Comparison of ENCODE assay signal across 18 cellular contexts in genomic region chr14:37515761-37516160, GRCh38.
DNase-seq lines count a peak whose midpoint lies in the region; ATAC-seq, FAIRE-seq and TF ChIP-seq lines count a peak whose summit lies in the region.
"Had no signal": no experiment of that assay in that cellular context is flagged by ENCODE, and none has a peak within 500 bp of the region (broad histone marks: within the 10 kb centered on the region; RNA-seq: fewer than 3 reads in every experiment).

No MANE protein-coding gene starts in this region.

- H4K20me1 ChIP-seq in GM12878 (ENCODE audit: control insufficient read depth, insufficient read depth): no peaks in the 10 kb centered on the region
- H4K20me1 ChIP-seq: BLaER1 had no signal

- TF ChIP-seq CTCF in GM12878 (IDR thresholded peaks at IDR 0.05 in 2 of 3, conservative IDR thresholded peaks at IDR 0.05 in 1 of 3; ENCODE audit: control insufficient read depth in 2 of 3, extremely low read depth in 1 of 3, insufficient read depth in 1 of 3, low read depth in 3 of 3, low read length in 3 of 3) (no peak), colonic mucosa (IDR thresholded peaks at IDR 0.05) (no peak)

- ATAC-seq in GM12878: no peak
- no peak for ATAC-seq in HG03460 (IDR thresholded peaks at IDR 0.05; ENCODE audit: unreplicated experiment)
- no peak for ATAC-seq in GM19328 (IDR thresholded peaks at IDR 0.05; ENCODE audit: unreplicated experiment)
- ATAC-seq: A549 had no signal

- RAD21 ChIA-PET in GM12878 (lab: Charles Lee; ENCODE audit: unreplicated experiment): no interaction called here

- no TSS peak for BruUV-seq in GM12878 (replicated peaks; lab: Mats Ljungman, UMichigan)

- no peaks in the 10 kb centered on the region for H3K79me2 ChIP-seq in GM12878 (ENCODE audit: control insufficient read depth, insufficient read depth, low read length)

- H3K27ac ChIP-seq in GM12878 (ENCODE audit: control insufficient read depth, insufficient read depth) (no peak overlapping the region), colonic mucosa (no peak overlapping the region)
- H3K27ac ChIP-seq: 22Rv1, A549, BLaER1, GM23248, HL-60 had no signal

- no peak overlapping the region for H2AFZ ChIP-seq in GM12878 (ENCODE audit: control insufficient read depth, low read depth, low read length)
- H2AFZ ChIP-seq: GM23248 had no signal

- H3K36me3 ChIP-seq in GM12878 (ENCODE audit: control insufficient read depth in 2 of 2, insufficient read depth in 2 of 2, low read length in 1 of 2): no peaks in the 10 kb centered on the region
- no peaks in the 10 kb centered on the region for H3K36me3 ChIP-seq in colonic mucosa
- H3K36me3 ChIP-seq: BLaER1, HAP-1 had no signal

- POLR2A ChIA-PET in GM12878 (lab: Charles Lee): no interaction called here

- no peaks in the 10 kb centered on the region for H3K9me3 ChIP-seq in GM12878 (replicated peaks; ENCODE audit: control insufficient read depth, insufficient read depth, low read length)
- no peaks in the 10 kb centered on the region for H3K9me3 ChIP-seq in colonic mucosa
- H3K9me3 ChIP-seq: A549, BLaER1, HAP-1 had no signal

- FAIRE-seq in GM12878 (lab: Jason Lieb, UNC): no peak
- FAIRE-seq: A549 had no signal

- H3K27me3 ChIP-seq in GM12878 (replicated peaks in 1 of 2; ENCODE audit: control insufficient read depth in 2 of 2, insufficient read depth in 2 of 2, low read length in 1 of 2) (no peaks in the 10 kb centered on the region), colonic mucosa (no peaks in the 10 kb centered on the region)
- H3K27me3 ChIP-seq: BLaER1 had no signal

- in situ Hi-C loops in GM12878 (cut with MboI): no loop called here

- no peaks in the 10 kb centered on the region for H3K4me1 ChIP-seq in GM12878 (ENCODE audit: control insufficient read depth, insufficient read depth, low read length)
- no peaks in the 10 kb centered on the region for H3K4me1 ChIP-seq in colonic mucosa
- H3K4me1 ChIP-seq: A549, BLaER1, HAP-1 had no signal

- no peak for TF ChIP-seq EP300 in GM12878 (IDR thresholded peaks at IDR 0.05; ENCODE audit: borderline replicate concordance in 1 of 2, control insufficient read depth in 1 of 2, low read depth in 2 of 2, low read length in 2 of 2)

- no peak for TF ChIP-seq RAD21 in GM12878 (IDR thresholded peaks at IDR 0.05; ENCODE audit: insufficient read depth, low read depth, low read length)

- SMC1A ChIA-PET in GM12878 (lab: Charles Lee; ENCODE audit: uncharacterized antibody, unreplicated experiment): interaction anchor here (1.2 kb wide), 1 partner anchor 12 kb away, joined by 3 read pairs; no protein-coding TSS in a partner anchor

- DNase-seq in Ammon's horn (ENCODE audit: low spot score) (peak; percentile 5), GM12878 (ENCODE audit: low read depth, low spot score) (no peak), medulla oblongata (ENCODE audit: extremely low spot score) (peak; percentile 41), pons (ENCODE audit: low spot score) (peak; percentile 56), NCI-H524 (lab: John Stamatoyannopoulos, UW) (no peak), colonic mucosa (no peak)
- DNase-seq: AML-193; CD4-positive, alpha-beta memory T cell; DMS79 treated with DMSO at 0.1 percent for 48 hours; GF-D8; GM23248 had no signal

- WGBS in GM12878 (ENCODE audit: insufficient coverage, insufficient replicate concordance, low lambda C conversion rate, missing lambda C conversion rate): 32% methylated on average over 3 of the region's 3 CpGs

- no peak overlapping the region for H3K9ac ChIP-seq in GM12878 (ENCODE audit: control insufficient read depth, insufficient read depth, low read length)
- H3K9ac ChIP-seq in colonic mucosa (ENCODE audit: low read depth in 2 of 2, low read length in 2 of 2): no peak overlapping the region
- H3K9ac ChIP-seq: BLaER1, GM23248 had no signal

- CTCF ChIA-PET in GM12878 (lab: Yijun Ruan, JAX): no interaction called here

- no peak for TF ChIP-seq POLR2A in GM12878 (IDR thresholded peaks at IDR 0.05; ENCODE audit: low read depth, low read length)

- intact Hi-C loops in GM12878 (cut with micrococcal nuclease; ENCODE audit: unreplicated experiment): no loop called here
- intact Hi-C loops in colonic mucosa (cut with DNase I): no loop called here

- no peak overlapping the region for H3K4me3 ChIP-seq in GM12878
- no peak overlapping the region for H3K4me3 ChIP-seq in colonic mucosa
- H3K4me3 ChIP-seq: A549, BLaER1, GM23248, HAP-1 had no signal

- no peak overlapping the region for H3K4me2 ChIP-seq in GM12878 (ENCODE audit: control insufficient read depth, insufficient read depth)
- H3K4me2 ChIP-seq: A549, BLaER1 had no signal

TF ChIP-seq in GM12878, 131 proteins besides CTCF, POLR2A, EP300 and RAD21:
- 0 out of 2 replicates have a peak, but pooled peaks have one; percentile 14 for TF ChIP-seq FOXK2 (IDR thresholded peaks at IDR 0.05)
- TF ChIP-seq, protein P1, sequence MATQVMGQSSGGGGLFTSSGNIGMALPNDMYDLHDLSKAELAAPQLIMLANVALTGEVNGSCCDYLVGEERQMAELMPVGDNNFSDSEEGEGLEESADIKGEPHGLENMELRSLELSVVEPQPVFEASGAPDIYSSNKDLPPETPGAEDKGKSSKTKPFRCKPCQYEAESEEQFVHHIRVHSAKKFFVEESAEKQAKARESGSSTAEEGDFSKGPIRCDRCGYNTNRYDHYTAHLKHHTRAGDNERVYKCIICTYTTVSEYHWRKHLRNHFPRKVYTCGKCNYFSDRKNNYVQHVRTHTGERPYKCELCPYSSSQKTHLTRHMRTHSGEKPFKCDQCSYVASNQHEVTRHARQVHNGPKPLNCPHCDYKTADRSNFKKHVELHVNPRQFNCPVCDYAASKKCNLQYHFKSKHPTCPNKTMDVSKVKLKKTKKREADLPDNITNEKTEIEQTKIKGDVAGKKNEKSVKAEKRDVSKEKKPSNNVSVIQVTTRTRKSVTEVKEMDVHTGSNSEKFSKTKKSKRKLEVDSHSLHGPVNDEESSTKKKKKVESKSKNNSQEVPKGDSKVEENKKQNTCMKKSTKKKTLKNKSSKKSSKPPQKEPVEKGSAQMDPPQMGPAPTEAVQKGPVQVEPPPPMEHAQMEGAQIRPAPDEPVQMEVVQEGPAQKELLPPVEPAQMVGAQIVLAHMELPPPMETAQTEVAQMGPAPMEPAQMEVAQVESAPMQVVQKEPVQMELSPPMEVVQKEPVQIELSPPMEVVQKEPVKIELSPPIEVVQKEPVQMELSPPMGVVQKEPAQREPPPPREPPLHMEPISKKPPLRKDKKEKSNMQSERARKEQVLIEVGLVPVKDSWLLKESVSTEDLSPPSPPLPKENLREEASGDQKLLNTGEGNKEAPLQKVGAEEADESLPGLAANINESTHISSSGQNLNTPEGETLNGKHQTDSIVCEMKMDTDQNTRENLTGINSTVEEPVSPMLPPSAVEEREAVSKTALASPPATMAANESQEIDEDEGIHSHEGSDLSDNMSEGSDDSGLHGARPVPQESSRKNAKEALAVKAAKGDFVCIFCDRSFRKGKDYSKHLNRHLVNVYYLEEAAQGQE (IDR thresholded peaks at IDR 0.05; ENCODE audit: low read depth, low read length): no peak
- TF ChIP-seq DPF2 (IDR thresholded peaks at IDR 0.05): no peak
- TF ChIP-seq, protein P2, sequence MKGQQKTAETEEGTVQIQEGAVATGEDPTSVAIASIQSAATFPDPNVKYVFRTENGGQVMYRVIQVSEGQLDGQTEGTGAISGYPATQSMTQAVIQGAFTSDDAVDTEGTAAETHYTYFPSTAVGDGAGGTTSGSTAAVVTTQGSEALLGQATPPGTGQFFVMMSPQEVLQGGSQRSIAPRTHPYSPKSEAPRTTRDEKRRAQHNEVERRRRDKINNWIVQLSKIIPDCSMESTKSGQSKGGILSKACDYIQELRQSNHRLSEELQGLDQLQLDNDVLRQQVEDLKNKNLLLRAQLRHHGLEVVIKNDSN (IDR thresholded peaks at IDR 0.05; ENCODE audit: borderline replicate concordance, extremely low read length, insufficient read depth, low read depth, low read length): no peak
- no peak for TF ChIP-seq SMARCA5 (IDR thresholded peaks at IDR 0.05)
- TF ChIP-seq PAX5 (IDR thresholded peaks at IDR 0.05; ENCODE audit: borderline replicate concordance, low read depth, low read length): no peak
- no peak for TF ChIP-seq MAX (IDR thresholded peaks at IDR 0.05; ENCODE audit: low read depth, low read length)
- TF ChIP-seq SIN3A (IDR thresholded peaks at IDR 0.05; ENCODE audit: low read depth, low read length): no peak

Comparison
In these comparisons a context has a peak if more than half of its experiments do, and no peak if none do; other contexts are left out.
1. DNase-seq: peak in Ammon's horn (single experiment), medulla oblongata (single experiment) and pons (single experiment); none in GM12878 (single experiment), NCI-H524 (0 of 2) and colonic mucosa (single experiment).